27 cellular contexts compared by ENCODE assay signal in genomic region chr2:7840651-7841380, GRCh38.
"Had no signal": no experiment of that assay in that cellular context is flagged by ENCODE, and none has a peak within 500 bp of the region (broad histone marks: within the 10 kb centered on the region; RNA-seq: fewer than 3 reads in every experiment).

No MANE protein-coding gene starts in this region.

- DNase-seq: activated CD4-positive, alpha-beta T cell treated with anti-CD3 and anti-CD28 coated beads for 4 hours; activated CD4-positive, alpha-beta T cell treated with anti-CD3 and anti-CD28 coated beads, Interleukin-2, amount 50 U/mL, for 4 hours; activated CD8-positive, alpha-beta memory T cell treated with anti-CD3 and anti-CD28 coated beads, Interleukin-2, amount 10 ng/mL, durations not matched to agents 7 days and 5 days; activated effector memory CD4-positive, alpha-beta T cell treated with anti-CD3 and anti-CD28 coated beads, Interleukin-2, amount 50 U/mL, for 16 hours; activated naive CD4-positive, alpha-beta T cell treated with Interleukin-2 at 50 U/mL for 16 hours; activated naive CD8-positive, alpha-beta T cell treated with anti-CD3 and anti-CD28 coated beads, Interleukin-2, amount 50 U/mL, for 24 hours; activated T-cell treated with anti-CD3 and anti-CD28 coated beads, Interleukin-2, amount 50 U/mL, for 24 hours; amygdala; KG1; NCI-H1048; NCI-H146; NCI-H187 treated with DMSO at 0.1 percent for 48 hours; NCI-H2081 treated with DMSO at 0.1 percent for 48 hours; NCI-H2171 treated with DMSO at 0.1 percent for 48 hours; NCI-H345; NCI-H510A; NCI-H526 treated with DMSO at 0.1 percent for 48 hours; NK-92 treated with Interleukin-12 subunit alpha and Interleukin-12 subunit beta, amount 100 ng/mL, for 24 hours; OCI-M1; Right ventricle myocardium superior; SJCRH30; SW 1271 had no signal

- H3K4me3 ChIP-seq: SJCRH30 had no signal

- H3K4me3 Mint-ChIP-seq: activated CD8-positive, alpha-beta memory T cell treated with anti-CD3 and anti-CD28 coated beads, Interleukin-2, amount 10 ng/mL, durations not matched to agents 7 days and 5 days; activated naive CD8-positive, alpha-beta T cell treated with anti-CD3 and anti-CD28 coated beads, Interleukin-2, amount 50 U/mL, for 24 hours; activated T-cell treated with anti-CD3 and anti-CD28 coated beads, Interleukin-2, amount 50 U/mL, for 24 hours; activated T-helper 1 cell treated with anti-CD3 and anti-CD28 coated beads, Interleukin-12 subunit alpha, Interleukin-12 subunit beta, Interleukin-2, Interleukin-4 antibody, amounts not matched to agents 30 ng/mL and 10 ng/mL and 1 ng/mL, durations not matched to agents 14 hours and 24 hours and 36 hours; brain; central memory CD8-positive, alpha-beta T cell; T-helper 2 cell treated with Interferon-gamma antibody and Interleukin-4, amounts not matched to agents 5 μg/mL and 100 μg/mL, for 36 hours had no signal

- H3K9me3 Mint-ChIP-seq: central memory CD8-positive, alpha-beta T cell had no signal

- H3K27me3 Mint-ChIP-seq: activated CD8-positive, alpha-beta memory T cell treated with anti-CD3 and anti-CD28 coated beads, Interleukin-2, amount 10 ng/mL, durations not matched to agents 7 days and 5 days; activated naive CD8-positive, alpha-beta T cell treated with anti-CD3 and anti-CD28 coated beads, Interleukin-2, amount 50 U/mL, for 24 hours; activated T-cell treated with anti-CD3 and anti-CD28 coated beads, Interleukin-2, amount 50 U/mL, for 24 hours; brain; central memory CD8-positive, alpha-beta T cell had no signal

- H3K27ac Mint-ChIP-seq: activated CD8-positive, alpha-beta memory T cell treated with anti-CD3 and anti-CD28 coated beads, Interleukin-2, amount 10 ng/mL, durations not matched to agents 7 days and 5 days; activated naive CD4-positive, alpha-beta T cell treated with anti-CD3 and anti-CD28 coated beads, Interleukin-2, amount 50 U/mL, for 72 hours; activated naive CD8-positive, alpha-beta T cell treated with anti-CD3 and anti-CD28 coated beads, Interleukin-2, amount 50 U/mL, for 24 hours; activated T-cell treated with anti-CD3 and anti-CD28 coated beads, Interleukin-2, amount 50 U/mL, for 24 hours; activated T-helper 1 cell treated with anti-CD3 and anti-CD28 coated beads, Interleukin-12 subunit alpha, Interleukin-12 subunit beta, Interleukin-2, Interleukin-4 antibody, amounts not matched to agents 30 ng/mL and 10 ng/mL and 1 ng/mL, durations not matched to agents 14 hours and 24 hours and 36 hours; brain had no signal
